Comparison of ENCODE assay signal across 8 cellular contexts in genomic region chr19:5627395-5627904, GRCh38. TPM values are rescaled to one million over a fixed set of nuclear protein-coding genes. Genes with fewer than 3 reads are reported as not detected.
DNase-seq lines count a peak whose midpoint lies in the region; ATAC-seq and TF ChIP-seq lines count a peak whose summit lies in the region.

No MANE protein-coding gene starts in this region.

- intact Hi-C loops in activated CD4-positive, alpha-beta memory T cell treated with anti-CD3 and anti-CD28 coated beads for 36 hours (cut with micrococcal nuclease): no loop called here
- intact Hi-C loops in left ventricle myocardium inferior (cut with micrococcal nuclease): no loop called here

- H3K36me3 Mint-ChIP-seq in activated CD4-positive, alpha-beta memory T cell treated with anti-CD3 and anti-CD28 coated beads for 36 hours: peaks cover 67% of the 10 kb centered on the region

- TF ChIP-seq CTCF in left ventricle myocardium inferior (IDR thresholded peaks at IDR 0.05; ENCODE audit: borderline replicate concordance): no peak

- H3K36me3 ChIP-seq in left ventricle myocardium inferior: peaks cover 38% of the 10 kb centered on the region
- H3K36me3 ChIP-seq in effector memory CD4-positive, alpha-beta T cell (ENCODE audit: control insufficient read depth, insufficient read depth, low read length): peaks cover 50% of the 10 kb centered on the region

- peak overlapping the region; percentile 47 for H3K27ac Mint-ChIP-seq in activated CD4-positive, alpha-beta memory T cell treated with anti-CD3 and anti-CD28 coated beads for 36 hours

- H3K27me3 ChIP-seq in left ventricle myocardium inferior (ENCODE audit: low read depth): no peaks in the 10 kb centered on the region
- H3K27me3 ChIP-seq in effector memory CD4-positive, alpha-beta T cell (replicated peaks; ENCODE audit: control insufficient read depth, insufficient read depth, low read length, poor library complexity, severe bottlenecking): no peaks in the 10 kb centered on the region

- H3K4me3 Mint-ChIP-seq in activated CD4-positive, alpha-beta memory T cell treated with anti-CD3 and anti-CD28 coated beads for 36 hours: no peak overlapping the region

- H3K9me3 ChIP-seq in left ventricle myocardium inferior (replicated peaks): no peaks in the 10 kb centered on the region
- no peaks in the 10 kb centered on the region for H3K9me3 ChIP-seq in effector memory CD4-positive, alpha-beta T cell (ENCODE audit: control insufficient read depth, low read length)

- POLR2A ChIA-PET in activated CD4-positive, alpha-beta memory T cell treated with anti-CD3 and anti-CD28 coated beads for 36 hours (lab: Charles Lee): interaction anchor here (0.6 kb wide), 1 partner anchor 11 kb away, joined by 3 read pairs; no protein-coding TSS in a partner anchor

- H3K4me1 ChIP-seq in left ventricle myocardium inferior: peaks cover 96% of the 10 kb centered on the region
- H3K4me1 ChIP-seq in effector memory CD4-positive, alpha-beta T cell (ENCODE audit: control insufficient read depth, insufficient read depth, low read length, poor library complexity, severe bottlenecking): peaks cover 59% of the 10 kb centered on the region

- no peaks in the 10 kb centered on the region for H3K9me3 Mint-ChIP-seq in activated CD4-positive, alpha-beta memory T cell treated with anti-CD3 and anti-CD28 coated beads for 36 hours

- H3K27me3 Mint-ChIP-seq in activated CD4-positive, alpha-beta memory T cell treated with anti-CD3 and anti-CD28 coated beads for 36 hours: peaks cover 3% of the 10 kb centered on the region

- no peak for ATAC-seq in SK-N-SH treated with all-trans-retinoic acid at 6 μM for 48 hours

- H3K4me1 Mint-ChIP-seq in activated CD4-positive, alpha-beta memory T cell treated with anti-CD3 and anti-CD28 coated beads for 36 hours (ENCODE audit: low read depth): peaks cover 67% of the 10 kb centered on the region

- no peak overlapping the region for H3K4me3 ChIP-seq in left ventricle myocardium inferior
- no peak overlapping the region for H3K4me3 ChIP-seq in effector memory CD4-positive, alpha-beta T cell (ENCODE audit: insufficient read depth, low read depth, low read length, poor library complexity, severe bottlenecking)

- H3K27ac ChIP-seq in left ventricle myocardium inferior (replicated peaks): no peak overlapping the region
- H3K27ac ChIP-seq in effector memory CD4-positive, alpha-beta T cell (ENCODE audit: insufficient read depth, low read length, poor library complexity, severe bottlenecking): no peak overlapping the region

- DNase-seq in activated T-cell treated with anti-CD3 and anti-CD28 coated beads for 24 hours (ENCODE audit: low read depth): peak; percentile 33
- no peak for DNase-seq in activated T-cell treated with anti-CD3 and anti-CD28 coated beads, Interleukin-2, amount 50 U/mL, for 1 hour
- DNase-seq in activated CD4-positive, alpha-beta memory T cell treated with anti-CD3 and anti-CD28 coated beads for 36 hours: peak; percentile 69
- DNase-seq in left ventricle myocardium inferior: peak; percentile 56
- DNase-seq in stimulated activated CD4-positive, alpha-beta T cell treated with anti-CD3 and anti-CD28 coated beads, Interleukin-4, amount 100 ng/mL, for 24 hours: peak; percentile 45
- DNase-seq in effector memory CD4-positive, alpha-beta T cell: no peak
- no peak for DNase-seq in HT-29 (ENCODE audit: low spot score)

- CTCF ChIA-PET in activated CD4-positive, alpha-beta memory T cell treated with anti-CD3 and anti-CD28 coated beads for 36 hours (lab: Charles Lee): interaction anchor here (0.7 to 0.9 kb wide), 2 partner anchors 38 to 177 kb away, joined by 3 read pairs; partner anchors contain the start of gene NRTN

TF ChIP-seq in SK-N-SH treated with all-trans-retinoic acid at 6 μM for 48 hours, 23 proteins besides CTCF, POLR2A, EP300 and RAD21:
- TF ChIP-seq ZC3H10 (CRISPR knock-in tag; IDR thresholded peaks at IDR 0.05) (no peak), RARB (CRISPR knock-in tag; IDR thresholded peaks at IDR 0.05) (no peak), CSDC2 (CRISPR knock-in tag; IDR thresholded peaks at IDR 0.05) (no peak), GLIS3 (CRISPR knock-in tag; IDR thresholded peaks at IDR 0.05) (no peak), ARNTL (CRISPR knock-in tag; IDR thresholded peaks at IDR 0.05; ENCODE audit: borderline replicate concordance, low read depth) (no peak), CREB5 (CRISPR knock-in tag; IDR thresholded peaks at IDR 0.05; ENCODE audit: low read depth) (no peak), CSRNP3 (CRISPR knock-in tag; IDR thresholded peaks at IDR 0.05) (no peak), SNAI2 (CRISPR knock-in tag; IDR thresholded peaks at IDR 0.05) (no peak), PPARA (CRISPR knock-in tag; IDR thresholded peaks at IDR 0.05; ENCODE audit: borderline replicate concordance) (no peak), TCF4 (CRISPR knock-in tag; IDR thresholded peaks at IDR 0.05; ENCODE audit: borderline replicate concordance) (no peak)

RNA-seq across cellular contexts. Expression of gene SAFB, which starts 4.6 kb away (rescaled TPM):
- 100 to 1,000 TPM; 103 to 113 TPM for total RNA-seq in activated CD4-positive, alpha-beta memory T cell treated with anti-CD3 and anti-CD28 coated beads for 36 hours
- total RNA-seq in left ventricle myocardium inferior: 54.6 TPM
- 59.2 and 84.1 TPM in 2 replicates for total RNA-seq in HT-29 (2014; rRNA removed; shearing (Covaris generic))

RNA-seq across cellular contexts. Expression of gene SAFB2, which starts 4.9 kb away (rescaled TPM):
- 10 to 100 TPM; 63.5 to 76.4 TPM for total RNA-seq in activated CD4-positive, alpha-beta memory T cell treated with anti-CD3 and anti-CD28 coated beads for 36 hours
- total RNA-seq in left ventricle myocardium inferior: 40.5 TPM
- total RNA-seq in HT-29 (2014; rRNA removed; shearing (Covaris generic)): 37.8 and 38.1 TPM in 2 replicates

RNA-seq across cellular contexts. Expression of gene MICOS13, which starts 52.9 kb away (rescaled TPM):
- 10 to 100 TPM; 50.9 to 55.3 TPM for total RNA-seq in activated CD4-positive, alpha-beta memory T cell treated with anti-CD3 and anti-CD28 coated beads for 36 hours
- 155 TPM for total RNA-seq in left ventricle myocardium inferior
- total RNA-seq in HT-29 (2014; rRNA removed; shearing (Covaris generic)): 222 and 223 TPM in 2 replicates

RNA-seq across cellular contexts. Expression of gene HSD11B1L, which starts 53.4 kb away (rescaled TPM):
- 1 to 10 TPM; 3.8 to 4.1 TPM for total RNA-seq in activated CD4-positive, alpha-beta memory T cell treated with anti-CD3 and anti-CD28 coated beads for 36 hours
- total RNA-seq in left ventricle myocardium inferior: 4.5 TPM
- total RNA-seq in HT-29 (2014; rRNA removed; shearing (Covaris generic)): 2.1 and 4.1 TPM in 2 replicates

RNA-seq across cellular contexts. Expression of gene TINCR, which starts 59.7 kb away (rescaled TPM):
- total RNA-seq in activated CD4-positive, alpha-beta memory T cell treated with anti-CD3 and anti-CD28 coated beads for 36 hours: 1 to 10 TPM; 1.0 to 1.1 TPM
- not detected for total RNA-seq in left ventricle myocardium inferior
- total RNA-seq in HT-29 (2014; rRNA removed; shearing (Covaris generic)): not detected in 2 replicates

Comparison
In these comparisons a context has a peak if more than half of its experiments do, and no peak if none do; other contexts are left out.
1. DNase-seq: peak in activated T-cell treated with anti-CD3 and anti-CD28 coated beads for 24 hours (single experiment), activated CD4-positive, alpha-beta memory T cell treated with anti-CD3 and anti-CD28 coated beads for 36 hours (single experiment), left ventricle myocardium inferior (single experiment) and stimulated activated CD4-positive, alpha-beta T cell treated with anti-CD3 and anti-CD28 coated beads, Interleukin-4, amount 100 ng/mL, for 24 hours (single experiment); none in activated T-cell treated with anti-CD3 and anti-CD28 coated beads, Interleukin-2, amount 50 U/mL, for 1 hour (single experiment), effector memory CD4-positive, alpha-beta T cell (0 of 3) and HT-29 (single experiment).